Comparison of ENCODE assay signal across 10 cellular contexts in the genomic region with DNA sequence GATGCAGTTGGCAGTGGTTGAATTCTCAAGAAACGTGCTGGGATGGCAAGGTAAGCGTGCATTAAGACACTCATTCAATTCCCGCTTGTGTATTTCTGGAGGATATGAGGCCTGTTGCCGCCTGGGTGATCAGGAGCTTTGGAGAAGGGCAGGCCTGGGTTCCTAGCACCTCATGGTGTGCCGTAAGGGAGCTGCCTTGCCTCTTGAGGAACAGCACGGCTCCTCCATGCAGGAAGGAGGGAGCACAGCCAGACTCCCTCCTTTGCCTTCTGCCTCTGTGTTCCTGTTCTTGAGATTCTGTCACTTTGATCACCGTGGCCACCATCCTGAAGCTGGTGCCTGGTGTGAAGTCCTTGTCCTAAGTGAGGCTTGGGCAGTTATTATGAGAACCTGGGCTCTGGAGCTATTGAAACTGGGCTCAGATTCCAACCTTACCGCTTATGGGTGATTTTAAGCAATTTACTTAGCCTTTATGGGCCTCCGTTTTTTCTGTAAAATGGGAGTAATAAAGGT. TPM values are rescaled to one million over a fixed set of nuclear protein-coding genes. Genes with fewer than 3 reads are reported as not detected.
DNase-seq lines count a peak whose midpoint lies in the region; ATAC-seq and TF ChIP-seq lines count a peak whose summit lies in the region.
"Had no signal": no experiment of that assay in that cellular context is flagged by ENCODE, and none has a peak within 500 bp of the region (broad histone marks: within the 10 kb centered on the region; RNA-seq: fewer than 3 reads in every experiment).

No MANE protein-coding gene starts in this region.

- H3K27me3 ChIP-seq in left ventricle myocardium inferior (ENCODE audit: low read depth) = no peaks in the 10 kb centered on the region
- no peaks in the 10 kb centered on the region for H3K27me3 ChIP-seq in fibroblast of lung (ENCODE audit: control insufficient read depth, insufficient read depth, low read length)
- H3K27me3 ChIP-seq in tibial artery = no peaks in the 10 kb centered on the region
- H3K27me3 ChIP-seq in neural progenitor cell = no peaks in the 10 kb centered on the region

- no peak overlapping the region for H3K4me3 Mint-ChIP-seq in neural progenitor cell
- H3K4me3 Mint-ChIP-seq: WTC11 had no signal

- H3K36me3 ChIP-seq in left ventricle myocardium inferior (peaks cover 87% of the 10 kb centered on the region), fibroblast of lung (ENCODE audit: control insufficient read depth, insufficient read depth, low read length) (peaks cover 16% of the 10 kb centered on the region), tibial artery (peaks cover 80 to 100% (median 99%) of the 10 kb centered on the region in 3 donors), neural progenitor cell (peaks cover 15% of the 10 kb centered on the region)

- H3K4me1 ChIP-seq in left ventricle myocardium inferior (peaks cover 17% of the 10 kb centered on the region), fibroblast of lung (ENCODE audit: control insufficient read depth, extremely low read depth, insufficient read depth, low read length) (peaks cover 6% of the 10 kb centered on the region), tibial artery (peaks cover 0 to 17% (median 13%) of the 10 kb centered on the region in 4 donors), neural progenitor cell (no peaks in the 10 kb centered on the region)

- TF ChIP-seq CTCF in left ventricle myocardium inferior (IDR thresholded peaks at IDR 0.05; ENCODE audit: borderline replicate concordance) (no peak), fibroblast of lung (conservative IDR thresholded peaks at IDR 0.05 in 1 of 2, IDR thresholded peaks at IDR 0.05 in 1 of 2; ENCODE audit: low read depth in 1 of 2, low read length in 2 of 2) (no peak), tibial artery (IDR thresholded peaks at IDR 0.05) (no peak), neural progenitor cell (IDR thresholded peaks at IDR 0.05) (no peak)

- no peak for ATAC-seq in left ventricle myocardium superior
- ATAC-seq in SK-N-SH treated with all-trans-retinoic acid at 6 μM for 48 hours = peak; percentile 29
- no peak for ATAC-seq in HG02763 (IDR thresholded peaks at IDR 0.05; ENCODE audit: unreplicated experiment)

- H4K20me1 ChIP-seq in fibroblast of lung (ENCODE audit: control insufficient read depth, extremely low read depth, insufficient read depth, low read length) = no peaks in the 10 kb centered on the region
- H4K20me1 ChIP-seq in neural progenitor cell (ENCODE audit: low read depth) = peaks cover 18% of the 10 kb centered on the region

- intact Hi-C loops in left ventricle myocardium inferior (cut with micrococcal nuclease) = no loop called here
- intact Hi-C loops in left ventricle myocardium superior (cut with micrococcal nuclease) = no loop called here
- intact Hi-C loops in tibial artery (cut with DNase I; ENCODE audit: low total_unique reads) = no loop called here

- H3K4me2 ChIP-seq in fibroblast of lung (ENCODE audit: extremely low read depth, insufficient read depth, low read length) (no peak overlapping the region), neural progenitor cell (no peak overlapping the region)

- H3K4me1 Mint-ChIP-seq in neural progenitor cell = no peaks in the 10 kb centered on the region
- H3K4me1 Mint-ChIP-seq: WTC11 had no signal

- H3F3A ChIP-seq in neural progenitor cell (ENCODE audit: low read depth) = peaks cover 4% of the 10 kb centered on the region

- no peaks in the 10 kb centered on the region for H3K9me3 Mint-ChIP-seq in neural progenitor cell
- H3K9me3 Mint-ChIP-seq: WTC11 had no signal

- H3K4me3 ChIP-seq in left ventricle myocardium inferior = no peak overlapping the region
- no peak overlapping the region for H3K4me3 ChIP-seq in fibroblast of lung (replicated peaks in 1 of 4; ENCODE audit: control extremely low read depth in 1 of 4, insufficient read depth in 1 of 4, low read depth in 3 of 4, low read length in 4 of 4)
- H3K4me3 ChIP-seq in tibial artery = no peak overlapping the region
- no peak overlapping the region for H3K4me3 ChIP-seq in neural progenitor cell

- H2AFZ ChIP-seq in fibroblast of lung (ENCODE audit: low read length) (no peak overlapping the region), neural progenitor cell (replicated peaks) (no peak overlapping the region)

- peaks cover 46% of the 10 kb centered on the region for H3K36me3 Mint-ChIP-seq in neural progenitor cell

- no peaks in the 10 kb centered on the region for H3K27me3 Mint-ChIP-seq in neural progenitor cell (ENCODE audit: insufficient read depth, low read depth)

- no peaks in the 10 kb centered on the region for H3K9me3 ChIP-seq in left ventricle myocardium inferior (replicated peaks)
- no peaks in the 10 kb centered on the region for H3K9me3 ChIP-seq in fibroblast of lung (ENCODE audit: control insufficient read depth, insufficient read depth, low read depth, low read length)
- H3K9me3 ChIP-seq in tibial artery = no peaks in the 10 kb centered on the region
- no peaks in the 10 kb centered on the region for H3K9me3 ChIP-seq in neural progenitor cell (ENCODE audit: low read depth)

- H3K27ac ChIP-seq in left ventricle myocardium inferior (replicated peaks) (peak overlapping the region; percentile 49), fibroblast of lung (ENCODE audit: insufficient read depth, low read length) (peak overlapping the region; percentile 53), tibial artery (peak overlapping the region; percentile 29 to 39), neural progenitor cell (no peak overlapping the region)

- H3K9ac ChIP-seq in fibroblast of lung (ENCODE audit: insufficient read depth, low read length) = no peak overlapping the region
- no peak overlapping the region for H3K9ac ChIP-seq in neural progenitor cell

- no peak for DNase-seq in left ventricle myocardium inferior
- no peak for DNase-seq in left ventricle myocardium superior
- DNase-seq in fibroblast of lung (ENCODE audit: low read depth in 2 of 2) = no peak
- no peak for DNase-seq in tibial artery
- no peak for DNase-seq in neural progenitor cell (ENCODE audit: low spot score)
- DNase-seq in activated CD4-positive, alpha-beta T cell treated with anti-CD3 and anti-CD28 coated beads for 1 hour = no peak
- DNase-seq: H7 had no signal

- no peak overlapping the region for H3K27ac Mint-ChIP-seq in neural progenitor cell
- H3K27ac Mint-ChIP-seq: WTC11 had no signal

- H3K79me2 ChIP-seq in fibroblast of lung (ENCODE audit: control insufficient read depth, insufficient read depth, low read length) (no peaks in the 10 kb centered on the region), neural progenitor cell (ENCODE audit: low read depth) (no peaks in the 10 kb centered on the region)

TF ChIP-seq in SK-N-SH treated with all-trans-retinoic acid at 6 μM for 48 hours, 23 proteins besides CTCF, POLR2A, EP300 and RAD21 (continues in another document):
- TF ChIP-seq ZNF70 (CRISPR knock-in tag; IDR thresholded peaks at IDR 0.05) = no peak
- no peak for TF ChIP-seq ISL1 (CRISPR knock-in tag; IDR thresholded peaks at IDR 0.05)
- no peak for TF ChIP-seq CREB5 (CRISPR knock-in tag; IDR thresholded peaks at IDR 0.05; ENCODE audit: low read depth)
- TF ChIP-seq ESRRG (CRISPR knock-in tag; IDR thresholded peaks at IDR 0.05) = no peak
- TF ChIP-seq SNAI2 (CRISPR knock-in tag; IDR thresholded peaks at IDR 0.05) = no peak
- no peak for TF ChIP-seq TSHZ2 (CRISPR knock-in tag; IDR thresholded peaks at IDR 0.05)
- TF ChIP-seq ZFP30 (CRISPR knock-in tag; IDR thresholded peaks at IDR 0.05) = no peak

RNA-seq across cellular contexts. Expression of gene SLFNL1, which starts 18.3 kb away (rescaled TPM):
- total RNA-seq in left ventricle myocardium inferior (0.16 TPM), left ventricle myocardium superior (0.37 TPM), fibroblast of lung (0.51 and 0.66 TPM in 2 replicates), neural progenitor cell (ENCODE audit: low replicate concordance) (0.19 TPM in 1 of 2 replicates, not detected in the other)
- polyA plus RNA-seq in fibroblast of lung = 0.01 TPM in 1 of 2 replicates, not detected in the other
- 0.06 TPM in 2 replicates for polyA plus RNA-seq in fibroblast of lung (2012)
- polyA minus RNA-seq in fibroblast of lung (ENCODE audit: low replicate concordance) = not detected in 2 replicates
- total RNA-seq: H7, WTC11 had no signal

RNA-seq across cellular contexts. Expression of gene CTPS1, which starts 23.7 kb away (rescaled TPM):
- total RNA-seq in left ventricle myocardium inferior (7.1 TPM), left ventricle myocardium superior (6.7 TPM), fibroblast of lung (11.3 and 12.1 TPM in 2 replicates), neural progenitor cell (ENCODE audit: low replicate concordance) (73.8 and 77.6 TPM in 2 replicates)
- polyA plus RNA-seq in fibroblast of lung = 26.5 and 52.0 TPM in 2 replicates
- polyA plus RNA-seq in fibroblast of lung (2012) = 24.0 and 41.9 TPM in 2 replicates
- polyA minus RNA-seq in fibroblast of lung (ENCODE audit: low replicate concordance) = 12.4 and 29.3 TPM in 2 replicates
